ENCODE assay signal across 8 cellular contexts in the genomic region with DNA sequence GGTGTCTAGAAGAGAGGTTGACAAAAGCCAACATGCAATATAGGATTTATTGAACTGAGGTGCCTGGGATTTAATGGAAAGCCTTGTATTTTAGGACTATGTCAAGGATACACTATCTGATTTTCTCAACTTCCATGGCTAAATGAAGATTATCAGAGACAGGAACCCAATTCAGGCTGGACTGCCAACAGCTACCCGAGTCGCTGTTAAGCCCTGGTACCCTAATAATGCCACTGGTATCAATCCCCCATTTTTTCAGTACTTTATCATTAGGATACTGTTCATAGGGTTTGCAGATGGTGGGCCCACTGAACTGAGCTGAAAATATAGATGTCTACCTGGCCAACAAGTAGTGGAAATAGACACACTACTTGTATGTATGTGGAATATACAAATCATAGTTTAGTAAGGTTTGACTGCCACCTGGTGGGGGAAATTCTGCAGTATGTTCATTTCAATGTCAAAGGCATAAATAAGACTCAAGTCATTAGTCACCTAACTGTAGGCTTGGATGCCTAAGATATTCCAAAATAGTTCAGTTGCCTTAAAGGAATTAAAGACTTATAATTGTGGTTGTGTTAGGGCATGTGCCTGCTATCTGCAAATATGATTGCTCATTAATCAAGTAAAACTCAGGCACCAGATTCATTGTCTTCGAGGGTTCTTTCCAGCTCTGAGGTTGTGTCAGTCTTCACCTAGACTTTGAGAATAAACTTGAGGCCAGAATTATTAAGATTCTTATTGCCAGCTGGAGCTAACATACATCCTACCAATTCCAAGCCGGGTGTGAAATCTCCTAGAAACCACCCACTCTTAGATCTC. TPM values are rescaled to one million over a fixed set of nuclear protein-coding genes. Genes with fewer than 3 reads are reported as not detected.
DNase-seq lines count a peak whose midpoint lies in the region; ATAC-seq, FAIRE-seq and TF ChIP-seq lines count a peak whose summit lies in the region.

No MANE protein-coding gene starts in this region.

- RAD21 ChIA-PET in GM12878 (lab: Charles Lee; ENCODE audit: unreplicated experiment) = interaction anchor here (0.9 kb wide), 1 partner anchor 46 kb away, joined by 6 read pairs; no protein-coding TSS in a partner anchor

- in situ Hi-C loops in GM12878 (cut with MboI) = no loop called here

- DNase-seq in HT-29 (ENCODE audit: low spot score) = peak; percentile 91
- peak; percentile 35 for DNase-seq in SK-N-DZ (ENCODE audit: low spot score)
- peak; percentile 11 for DNase-seq in GM12878 (ENCODE audit: low read depth, low spot score)
- peak; percentile 48 to 60 for DNase-seq in stimulated activated CD4-positive, alpha-beta T cell treated with anti-CD3 and anti-CD28 coated beads, Interleukin-2, amount 100 ng/mL, for 24 hours
- no peak for DNase-seq in posterior vena cava (ENCODE audit: low spot score)

- intact Hi-C loops in GM12878 (cut with micrococcal nuclease; ENCODE audit: unreplicated experiment) = loop anchor here (5.0 kb wide), 1 partner anchor 45 kb away; no protein-coding TSS in a partner anchor
- intact Hi-C loops in posterior vena cava (cut with DNase I) = no loop called here

- no peak for TF ChIP-seq POLR2A in GM12878 (IDR thresholded peaks at IDR 0.05; ENCODE audit: low read depth, low read length)

- no peak overlapping the region for H3K4me3 ChIP-seq in DOHH2 (ENCODE audit: low read length)
- H3K4me3 ChIP-seq in GM12878 = no peak overlapping the region

- TF ChIP-seq EP300 in GM12878 (IDR thresholded peaks at IDR 0.05; ENCODE audit: borderline replicate concordance in 1 of 2, control insufficient read depth in 1 of 2, low read depth in 2 of 2, low read length in 2 of 2) = no peak

- H4K20me1 ChIP-seq in DOHH2 (ENCODE audit: control insufficient read depth, insufficient read depth, low read depth, low read length) (no peaks in the 10 kb centered on the region), GM12878 (ENCODE audit: control insufficient read depth, insufficient read depth) (no peaks in the 10 kb centered on the region)

- no peak overlapping the region for H3K4me2 ChIP-seq in DOHH2 (ENCODE audit: low read length)
- no peak overlapping the region for H3K4me2 ChIP-seq in GM12878 (ENCODE audit: control insufficient read depth, insufficient read depth)

- H3K27me3 ChIP-seq in DOHH2 (ENCODE audit: control insufficient read depth, low read length) (no peaks in the 10 kb centered on the region), GM12878 (replicated peaks in 1 of 2; ENCODE audit: control insufficient read depth in 2 of 2, insufficient read depth in 2 of 2, low read length in 1 of 2) (no peaks in the 10 kb centered on the region)

- H3F3A ChIP-seq in DOHH2 (ENCODE audit: control insufficient read depth, insufficient read depth) = no peaks in the 10 kb centered on the region

- H3K4me1 ChIP-seq in DOHH2 (ENCODE audit: control insufficient read depth, low read length) (no peaks in the 10 kb centered on the region), GM12878 (ENCODE audit: control insufficient read depth, insufficient read depth, low read length) (no peaks in the 10 kb centered on the region)

- H3K9me3 ChIP-seq in DOHH2 (ENCODE audit: control insufficient read depth, insufficient read depth, low read length) (no peaks in the 10 kb centered on the region), GM12878 (replicated peaks; ENCODE audit: control insufficient read depth, insufficient read depth, low read length) (no peaks in the 10 kb centered on the region)

- ATAC-seq in GM19455 (IDR thresholded peaks at IDR 0.05; ENCODE audit: unreplicated experiment) (peak; percentile 74), GM12878 (peak; percentile 92)

- peak; percentile 68 for TF ChIP-seq RAD21 in GM12878 (IDR thresholded peaks at IDR 0.05; ENCODE audit: insufficient read depth, low read depth, low read length)

- no peak overlapping the region for H3K9ac ChIP-seq in GM12878 (ENCODE audit: control insufficient read depth, insufficient read depth, low read length)

- FAIRE-seq in GM12878 (lab: Jason Lieb, UNC) = peak; percentile 44
- FAIRE-seq in islet of Langerhans (lab: Jason Lieb, UNC) = peak; percentile 89

- H3K27ac ChIP-seq in DOHH2 (ENCODE audit: low read depth, low read length) (no peak overlapping the region), GM12878 (ENCODE audit: control insufficient read depth, insufficient read depth) (no peak overlapping the region)

- POLR2A ChIA-PET in GM12878 (lab: Charles Lee) = no interaction called here

- TF ChIP-seq CTCF in DOHH2 (IDR thresholded peaks at IDR 0.05; ENCODE audit: low read depth, low read length, poor library complexity, severe bottlenecking) (peak; percentile 93), GM12878 (IDR thresholded peaks at IDR 0.05 in 2 of 3, conservative IDR thresholded peaks at IDR 0.05 in 1 of 3; ENCODE audit: control insufficient read depth in 2 of 3, extremely low read depth in 1 of 3, insufficient read depth in 1 of 3, low read depth in 3 of 3, low read length in 3 of 3) (peak; percentile 44 to 60 (median 60); a peak in 5 of 6 replicates)

- H3K9me2 ChIP-seq in DOHH2 (replicated peaks; ENCODE audit: control insufficient read depth, low read length) = no peaks in the 10 kb centered on the region

- SMC1A ChIA-PET in GM12878 (lab: Charles Lee; ENCODE audit: uncharacterized antibody, unreplicated experiment) = interaction anchor here (0.9 to 1.1 kb wide), 3 partner anchors 28 to 58 kb away, joined by 3 to 5 read pairs (median 3); no protein-coding TSS in a partner anchor

- CTCF ChIA-PET in GM12878 (lab: Yijun Ruan, JAX) = interaction anchor here (0.6 to 2.3 kb wide), 8 partner anchors 9 to 260 kb away, joined by 3 to 12 read pairs (median 4); no protein-coding TSS in a partner anchor

- no peak overlapping the region for H2AFZ ChIP-seq in GM12878 (ENCODE audit: control insufficient read depth, low read depth, low read length)

- no TSS peak for BruUV-seq in GM12878 (replicated peaks; lab: Mats Ljungman, UMichigan)

- H3K79me2 ChIP-seq in DOHH2 (ENCODE audit: control insufficient read depth, low read length) = no peaks in the 10 kb centered on the region
- H3K79me2 ChIP-seq in GM12878 (ENCODE audit: control insufficient read depth, insufficient read depth, low read length) = no peaks in the 10 kb centered on the region

- WGBS in GM12878 (ENCODE audit: insufficient coverage, insufficient replicate concordance, low lambda C conversion rate, missing lambda C conversion rate) = 46% methylated on average over 4 of the region's 4 CpGs

- no peaks in the 10 kb centered on the region for H3K36me3 ChIP-seq in DOHH2 (ENCODE audit: control insufficient read depth, low read length)
- H3K36me3 ChIP-seq in GM12878 (ENCODE audit: control insufficient read depth in 2 of 2, insufficient read depth in 2 of 2, low read length in 1 of 2) = no peaks in the 10 kb centered on the region

TF ChIP-seq in GM12878, 131 proteins besides CTCF, POLR2A, EP300 and RAD21:
- peak; percentile 58; the same call in 1 of the 2 replicates for TF ChIP-seq SMC3 (IDR thresholded peaks at IDR 0.05; ENCODE audit: borderline replicate concordance, low read length)
- TF ChIP-seq SRF (IDR thresholded peaks at IDR 0.05; ENCODE audit: low read depth in 2 of 2, low read length in 2 of 2) = no peak
- no peak for TF ChIP-seq RAD51 (IDR thresholded peaks at IDR 0.05)

RNA-seq across cellular contexts. Expression of a gene that starts 34.1 kb away (rescaled TPM):
- not detected in 2 replicates for total RNA-seq in HT-29 (2014; rRNA removed; shearing (Covaris generic))
- not detected in 2 replicates for polyA plus RNA-seq in SK-N-DZ (2014; cell fraction: cytosol; rRNA removed)
- not detected in 2 replicates for polyA plus RNA-seq in SK-N-DZ (2014; cell fraction: nucleus; rRNA removed)
- total RNA-seq in GM12878 (2013; cell fraction: nucleolus; rRNA removed) = not detected in 2 replicates
- total RNA-seq in GM12878 (2014; rRNA removed) (not detected in 2 replicates), GM12878 (2014; rRNA removed; fragmentation: Illumina TruSeq; extraction: Trizol) (not detected in 2 replicates), GM12878 (2021) (not detected in 2 replicates), posterior vena cava (not detected)
- polyA plus RNA-seq in GM12878 (2011; ENCODE audit: low read depth) = not detected
- polyA plus RNA-seq in GM12878 (2011; rRNA removed) (not detected in 2 replicates), GM12878 (2014; fragmentation: Illumina TruSeq; extraction: Trizol) (not detected in 2 replicates), GM12878 (2014; fragmentation: Nextera tagmentation; extraction: Ambion mirVana) (not detected), GM12878 (2014; rRNA removed) (not detected in 2 replicates), GM12878 (2016; fragmentation: Nextera tagmentation; extraction: Ambion mirVana) (not detected)
- not detected in 2 replicates for polyA plus RNA-seq in GM12878 (2011; cell fraction: cytosol; rRNA removed)
- not detected in 2 replicates for polyA plus RNA-seq in GM12878 (2011; cell fraction: nucleus; rRNA removed)
- not detected in 2 replicates for polyA plus RNA-seq in GM12878 (2012)
- polyA minus RNA-seq in GM12878 (2011; rRNA and poly(A)+ RNA removed) = not detected in 2 replicates
- not detected in 2 replicates for polyA minus RNA-seq in GM12878 (2011; cell fraction: cytosol; rRNA and poly(A)+ RNA removed)
- not detected in 2 replicates for polyA minus RNA-seq in GM12878 (2011; cell fraction: nucleus; rRNA and poly(A)+ RNA removed)
